ENCODE assay signal across 8 cellular contexts in genomic region chr5:173618927-173619519, GRCh38. TPM values are rescaled to one million over a fixed set of nuclear protein-coding genes. Genes with fewer than 3 reads are reported as not detected.
DNase-seq lines count a peak whose midpoint lies in the region; ATAC-seq and TF ChIP-seq lines count a peak whose summit lies in the region.

No MANE protein-coding gene starts in this region.

- peaks cover 30% of the 10 kb centered on the region for H3K4me1 Mint-ChIP-seq in activated CD4-positive, alpha-beta T cell treated with anti-CD3 and anti-CD28 coated beads for 36 hours
- H3K4me1 Mint-ChIP-seq in endothelial cell (ENCODE audit: unreplicated experiment): peaks cover 33% of the 10 kb centered on the region
- peaks cover 38% of the 10 kb centered on the region for H3K4me1 Mint-ChIP-seq in neural progenitor cell

- H3K27ac ChIP-seq in neural progenitor cell: no peak overlapping the region

- H3K4me3 ChIP-seq in AG10803 (ENCODE audit: low read length) (no peak overlapping the region), GM12875 (ENCODE audit: low read depth, low read length) (no peak overlapping the region), neural progenitor cell (no peak overlapping the region)

- no peaks in the 10 kb centered on the region for H3K27me3 ChIP-seq in neural progenitor cell

- peaks cover 6% of the 10 kb centered on the region for H3F3A ChIP-seq in neural progenitor cell (ENCODE audit: low read depth)

- no peak overlapping the region for H3K4me2 ChIP-seq in neural progenitor cell

- H3K27me3 Mint-ChIP-seq in activated CD4-positive, alpha-beta T cell treated with anti-CD3 and anti-CD28 coated beads for 36 hours: no peaks in the 10 kb centered on the region
- H3K27me3 Mint-ChIP-seq in endothelial cell (ENCODE audit: unreplicated experiment) (peaks cover 6% of the 10 kb centered on the region), neural progenitor cell (ENCODE audit: insufficient read depth, low read depth) (peaks cover 3% of the 10 kb centered on the region)

- DNase-seq in AG10803 (ENCODE audit: low read depth) (peak; percentile 43), NCI-H2171 (lab: John Stamatoyannopoulos, UW) (peak; percentile 18), endothelial cell (ENCODE audit: low spot score) (peak; percentile 59), neural progenitor cell (ENCODE audit: low spot score) (peak; percentile 64)
- DNase-seq in activated CD4-positive, alpha-beta T cell treated with anti-CD3 and anti-CD28 coated beads for 36 hours: peak; percentile 55

- H3K9me3 ChIP-seq in neural progenitor cell (ENCODE audit: low read depth): no peaks in the 10 kb centered on the region

- H3K4me1 ChIP-seq in neural progenitor cell: peaks cover 14% of the 10 kb centered on the region

- CTCF ChIA-PET in activated CD4-positive, alpha-beta T cell treated with anti-CD3 and anti-CD28 coated beads for 36 hours (lab: Charles Lee): interaction anchor here (0.6 to 5.9 kb wide), 7 partner anchors 11 to 354 kb away, joined by 3 to 77 read pairs (median 5); no protein-coding TSS in a partner anchor

- H3K9ac ChIP-seq in neural progenitor cell: no peak overlapping the region

- no peaks in the 10 kb centered on the region for H3K36me3 ChIP-seq in neural progenitor cell

- H3K36me3 Mint-ChIP-seq in activated CD4-positive, alpha-beta T cell treated with anti-CD3 and anti-CD28 coated beads for 36 hours (ENCODE audit: low read depth): peaks cover 15% of the 10 kb centered on the region
- H3K36me3 Mint-ChIP-seq in endothelial cell (ENCODE audit: low read depth, unreplicated experiment) (no peaks in the 10 kb centered on the region), neural progenitor cell (no peaks in the 10 kb centered on the region)

- peak overlapping the region; percentile 8 for H2AFZ ChIP-seq in neural progenitor cell (replicated peaks)

- POLR2A ChIA-PET in activated CD4-positive, alpha-beta T cell treated with anti-CD3 and anti-CD28 coated beads for 36 hours (lab: Charles Lee): no interaction called here

- no peaks in the 10 kb centered on the region for H3K9me3 Mint-ChIP-seq in activated CD4-positive, alpha-beta T cell treated with anti-CD3 and anti-CD28 coated beads for 36 hours (ENCODE audit: low read depth)
- H3K9me3 Mint-ChIP-seq in endothelial cell (ENCODE audit: unreplicated experiment) (no peaks in the 10 kb centered on the region), neural progenitor cell (no peaks in the 10 kb centered on the region)

- peaks cover 18% of the 10 kb centered on the region for H3K79me2 ChIP-seq in neural progenitor cell (ENCODE audit: low read depth)

- no peak for ATAC-seq in activated CD4-positive, alpha-beta T cell treated with anti-CD3 and anti-CD28 coated beads for 36 hours
- ATAC-seq in GM21717 (IDR thresholded peaks at IDR 0.05; ENCODE audit: unreplicated experiment) (no peak), HG02981 (IDR thresholded peaks at IDR 0.05; ENCODE audit: unreplicated experiment) (no peak)

- intact Hi-C loops in activated CD4-positive, alpha-beta T cell treated with anti-CD3 and anti-CD28 coated beads for 36 hours (cut with DNase I, micrococcal nuclease): loop anchor here (1.0 to 5.0 kb wide), 6 partner anchors 163 to 1337 kb away; partner anchors contain the start of gene UBTD2 (in 1 of the 2)

- peaks cover 18% of the 10 kb centered on the region for H4K20me1 ChIP-seq in neural progenitor cell (ENCODE audit: low read depth)

- peak; percentile 86 for TF ChIP-seq CTCF in AG10803 (conservative IDR thresholded peaks at IDR 0.05; ENCODE audit: low read length)
- peak; percentile 50; the same call in 1 of the 2 replicates for TF ChIP-seq CTCF in GM12875 (IDR thresholded peaks at IDR 0.05; ENCODE audit: borderline replicate concordance, insufficient read depth, low read depth, low read length)
- TF ChIP-seq CTCF in endothelial cell (IDR thresholded peaks at IDR 0.05; ENCODE audit: unreplicated experiment): peak; percentile 41
- peak; percentile 78 for TF ChIP-seq CTCF in neural progenitor cell (IDR thresholded peaks at IDR 0.05)

- no peak overlapping the region for H3K4me3 Mint-ChIP-seq in activated CD4-positive, alpha-beta T cell treated with anti-CD3 and anti-CD28 coated beads for 36 hours
- no peak overlapping the region for H3K4me3 Mint-ChIP-seq in endothelial cell (ENCODE audit: unreplicated experiment)
- H3K4me3 Mint-ChIP-seq in neural progenitor cell: no peak overlapping the region

- H3K27ac Mint-ChIP-seq in activated CD4-positive, alpha-beta T cell treated with anti-CD3 and anti-CD28 coated beads for 36 hours: peak overlapping the region; percentile 70
- H3K27ac Mint-ChIP-seq in endothelial cell (ENCODE audit: unreplicated experiment): no peak overlapping the region
- H3K27ac Mint-ChIP-seq in neural progenitor cell: no peak overlapping the region

RNA-seq across cellular contexts. Expression of gene BOD1, which starts 2.6 kb away (rescaled TPM):
- total RNA-seq in activated CD4-positive, alpha-beta T cell treated with anti-CD3 and anti-CD28 coated beads for 36 hours: 10 to 100 TPM; 29.2 to 31.7 TPM
- 76.7 TPM for total RNA-seq in endothelial cell (ENCODE audit: unreplicated experiment)
- total RNA-seq in neural progenitor cell (ENCODE audit: low replicate concordance): 144 and 175 TPM in 2 replicates
